Comparison of ENCODE assay signal across 37 cellular contexts in the genomic region with DNA sequence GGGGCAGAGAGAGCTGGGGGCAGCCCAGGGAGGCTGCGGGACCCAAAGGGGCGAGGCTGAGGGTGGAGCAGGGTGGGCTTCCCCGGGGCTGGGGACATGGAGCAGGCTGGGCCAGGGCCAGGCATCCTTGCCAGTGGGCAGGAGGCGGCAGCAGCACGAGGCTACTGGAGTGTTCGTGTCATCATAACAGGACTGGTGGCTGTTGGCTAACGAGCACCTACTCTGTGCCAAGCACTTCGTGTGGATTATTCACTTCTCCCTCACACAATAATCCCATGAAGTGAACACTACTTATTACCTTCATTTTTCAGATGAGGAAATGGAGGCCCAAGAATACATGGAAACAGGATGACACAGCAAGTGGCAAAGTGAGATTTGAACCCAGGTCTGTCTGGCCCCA. TPM values are rescaled to one million over a fixed set of nuclear protein-coding genes. Genes with fewer than 3 reads are reported as not detected.
"Had no signal": no experiment of that assay in that cellular context is flagged by ENCODE, and none has a peak within 500 bp of the region (broad histone marks: within the 10 kb centered on the region; RNA-seq: fewer than 3 reads in every experiment).

No MANE protein-coding gene starts in this region.

- H3K4me1 ChIP-seq: ascending aorta had no signal

- H3K36me3 ChIP-seq: ascending aorta, cardiac muscle cell had no signal

- H3K27me3 Mint-ChIP-seq: activated CD4-positive, alpha-beta T cell treated with anti-CD3 and anti-CD28 coated beads, Interleukin-2, amount 10 ng/mL, durations not matched to agents 7 days and 5 days; activated naive CD4-positive, alpha-beta T cell treated with anti-CD3 and anti-CD28 coated beads, Interleukin-2, amount 50 U/mL, for 24 hours; activated naive CD8-positive, alpha-beta T cell; activated naive CD8-positive, alpha-beta T cell treated with anti-CD3 and anti-CD28 coated beads, Interleukin-2, amount 50 U/mL, for 24 hours had no signal

- H3K4me3 ChIP-seq: ascending aorta, cardiac muscle cell had no signal

- H3K4me3 Mint-ChIP-seq: activated CD4-positive, alpha-beta memory T cell treated with anti-CD3 and anti-CD28 coated beads, Interleukin-2, amount 10 ng/mL, durations not matched to agents 7 days and 5 days; activated CD4-positive, alpha-beta T cell treated with anti-CD3 and anti-CD28 coated beads for 36 hours; activated CD4-positive, alpha-beta T cell treated with anti-CD3 and anti-CD28 coated beads, Interleukin-2, amount 10 ng/mL, durations not matched to agents 7 days and 5 days; activated CD8-positive, alpha-beta memory T cell treated with anti-CD3 and anti-CD28 coated beads, Interleukin-2, amount 10 ng/mL, durations not matched to agents 7 days and 5 days; activated CD8-positive, alpha-beta T cell treated with anti-CD3 and anti-CD28 coated beads, Interleukin-2, amount 10 ng/mL, durations not matched to agents 7 days and 5 days; activated naive CD4-positive, alpha-beta T cell treated with anti-CD3 and anti-CD28 coated beads, Interleukin-2, amount 10 ng/mL, durations not matched to agents 7 days and 5 days; activated naive CD4-positive, alpha-beta T cell treated with anti-CD3 and anti-CD28 coated beads, Interleukin-2, amount 50 U/mL, for 24 hours; activated naive CD8-positive, alpha-beta T cell; activated naive CD8-positive, alpha-beta T cell treated with anti-CD3 and anti-CD28 coated beads, Interleukin-2, amount 10 ng/mL, durations not matched to agents 7 days and 5 days; activated naive CD8-positive, alpha-beta T cell treated with anti-CD3 and anti-CD28 coated beads, Interleukin-2, amount 50 U/mL, for 24 hours; activated T-cell treated with anti-CD3 and anti-CD28 coated beads, Interleukin-2, amount 50 U/mL, for 24 hours; brain; central memory CD8-positive, alpha-beta T cell; T-helper 1 cell treated with Interleukin-12 subunit alpha and Interleukin-12 subunit beta and Interleukin-4 antibody, amounts not matched to agents 30 μg/mL and 1 μg/mL, for 36 hours; T-helper 2 cell treated with Interferon-gamma antibody and Interleukin-4, amounts not matched to agents 5 μg/mL and 100 μg/mL, for 36 hours; WTC11 had no signal

- ATAC-seq: activated CD4-positive, alpha-beta T cell treated with anti-CD3 and anti-CD28 coated beads for 36 hours; activated CD4-positive, CD25-positive, alpha-beta regulatory T cell treated with anti-CD3 and anti-CD28 coated beads, Interleukin-2, amount 50 U/mL, for 24 hours; activated CD8-positive, alpha-beta memory T cell treated with anti-CD3 and anti-CD28 coated beads, Interleukin-2, amount 10 ng/mL, durations not matched to agents 7 days and 5 days; activated CD8-positive, alpha-beta T cell treated with anti-CD3 and anti-CD28 coated beads, Interleukin-2, amount 10 ng/mL, durations not matched to agents 7 days and 5 days; activated naive CD8-positive, alpha-beta T cell treated with anti-CD3 and anti-CD28 coated beads, Interleukin-2, amount 50 U/mL, for 24 hours; WTC11 had no signal

- H3K9me3 ChIP-seq: ascending aorta had no signal

- H3K27ac Mint-ChIP-seq: activated CD4-positive, alpha-beta memory T cell treated with anti-CD3 and anti-CD28 coated beads, Interleukin-2, amount 10 ng/mL, durations not matched to agents 7 days and 5 days; activated CD4-positive, alpha-beta T cell treated with anti-CD3 and anti-CD28 coated beads for 36 hours; activated CD4-positive, alpha-beta T cell treated with anti-CD3 and anti-CD28 coated beads, Interleukin-2, amount 10 ng/mL, durations not matched to agents 7 days and 5 days; activated CD8-positive, alpha-beta memory T cell treated with anti-CD3 and anti-CD28 coated beads, Interleukin-2, amount 10 ng/mL, durations not matched to agents 7 days and 5 days; activated CD8-positive, alpha-beta T cell treated with anti-CD3 and anti-CD28 coated beads, Interleukin-2, amount 10 ng/mL, durations not matched to agents 7 days and 5 days; activated naive CD4-positive, alpha-beta T cell treated with anti-CD3 and anti-CD28 coated beads, Interleukin-2, amount 10 ng/mL, durations not matched to agents 7 days and 5 days; activated naive CD4-positive, alpha-beta T cell treated with anti-CD3 and anti-CD28 coated beads, Interleukin-2, amount 50 U/mL, for 24 hours; activated naive CD8-positive, alpha-beta T cell; activated naive CD8-positive, alpha-beta T cell treated with anti-CD3 and anti-CD28 coated beads, Interleukin-2, amount 10 ng/mL, durations not matched to agents 7 days and 5 days; activated naive CD8-positive, alpha-beta T cell treated with anti-CD3 and anti-CD28 coated beads, Interleukin-2, amount 50 U/mL, for 24 hours; activated T-cell treated with anti-CD3 and anti-CD28 coated beads, Interleukin-2, amount 50 U/mL, for 24 hours; activated T-helper 2 cell treated with anti-CD3 and anti-CD28 coated beads, Interferon-gamma antibody, Interleukin-2, Interleukin-4, amounts not matched to agents 10 μg/mL and 5 μg/mL and 100 μg/mL, durations not matched to agents 14 hours and 24 hours and 36 hours; T-helper 1 cell treated with Interleukin-12 subunit alpha and Interleukin-12 subunit beta and Interleukin-4 antibody, amounts not matched to agents 30 μg/mL and 1 μg/mL, for 36 hours; T-helper 2 cell treated with Interferon-gamma antibody and Interleukin-4, amounts not matched to agents 5 μg/mL and 100 μg/mL, for 36 hours; WTC11 had no signal

- H3K4me1 Mint-ChIP-seq: activated CD4-positive, alpha-beta memory T cell treated with anti-CD3 and anti-CD28 coated beads, Interleukin-2, amount 10 ng/mL, durations not matched to agents 7 days and 5 days; activated CD4-positive, alpha-beta T cell treated with anti-CD3 and anti-CD28 coated beads for 36 hours; activated CD4-positive, alpha-beta T cell treated with anti-CD3 and anti-CD28 coated beads, Interleukin-2, amount 10 ng/mL, durations not matched to agents 7 days and 5 days; activated CD8-positive, alpha-beta memory T cell treated with anti-CD3 and anti-CD28 coated beads, Interleukin-2, amount 10 ng/mL, durations not matched to agents 7 days and 5 days; activated naive CD4-positive, alpha-beta T cell treated with anti-CD3 and anti-CD28 coated beads, Interleukin-2, amount 10 ng/mL, durations not matched to agents 7 days and 5 days; activated naive CD4-positive, alpha-beta T cell treated with anti-CD3 and anti-CD28 coated beads, Interleukin-2, amount 50 U/mL, for 24 hours; activated naive CD8-positive, alpha-beta T cell treated with anti-CD3 and anti-CD28 coated beads, Interleukin-2, amount 10 ng/mL, durations not matched to agents 7 days and 5 days; activated naive CD8-positive, alpha-beta T cell treated with anti-CD3 and anti-CD28 coated beads, Interleukin-2, amount 50 U/mL, for 24 hours; brain; central memory CD8-positive, alpha-beta T cell had no signal

- H3K27me3 ChIP-seq: ascending aorta, cardiac muscle cell had no signal

- H3K27ac ChIP-seq: ascending aorta, cardiac muscle cell, WERI-Rb-1 had no signal

- DNase-seq: activated CD4-positive, alpha-beta memory T cell treated with anti-CD3 and anti-CD28 coated beads, Interleukin-2, amount 10 ng/mL, durations not matched to agents 7 days and 5 days; activated CD4-positive, alpha-beta T cell treated with anti-CD3 and anti-CD28 coated beads for 1 hour; activated CD4-positive, alpha-beta T cell treated with anti-CD3 and anti-CD28 coated beads for 36 hours; activated CD4-positive, alpha-beta T cell treated with anti-CD3 and anti-CD28 coated beads for 48 hours; activated CD4-positive, alpha-beta T cell treated with anti-CD3 and anti-CD28 coated beads, Interleukin-2, amount 10 ng/mL, durations not matched to agents 7 days and 5 days; activated CD4-positive, alpha-beta T cell treated with anti-CD3 and anti-CD28 coated beads, Interleukin-2, amount 50 U/mL, for 48 hours; activated CD4-positive, CD25-positive, alpha-beta regulatory T cell; activated CD8-positive, alpha-beta memory T cell treated with anti-CD3 and anti-CD28 coated beads for 24 hours; activated CD8-positive, alpha-beta memory T cell treated with anti-CD3 and anti-CD28 coated beads, Interleukin-2, amount 10 ng/mL, durations not matched to agents 7 days and 5 days; activated CD8-positive, alpha-beta memory T cell treated with anti-CD3 and anti-CD28 coated beads, Interleukin-2, amount 50 U/mL, for 48 hours; activated CD8-positive, alpha-beta T cell treated with anti-CD3 and anti-CD28 coated beads, Interleukin-2, amount 10 ng/mL, durations not matched to agents 7 days and 5 days; activated effector memory CD4-positive, alpha-beta T cell treated with Interleukin-2 at 50 U/mL for 16 hours; activated gamma-delta T cell; activated naive CD4-positive, alpha-beta T cell treated with anti-CD3 and anti-CD28 coated beads, Interleukin-2, amount 10 ng/mL, durations not matched to agents 7 days and 5 days; activated naive CD4-positive, alpha-beta T cell treated with Interleukin-2 at 50 U/mL for 16 hours; activated naive CD8-positive, alpha-beta T cell treated with anti-CD3 and anti-CD28 coated beads, Interleukin-2, amount 10 ng/mL, durations not matched to agents 7 days and 5 days; activated naive CD8-positive, alpha-beta T cell treated with anti-CD3 and anti-CD28 coated beads, Interleukin-2, amount 50 U/mL, for 24 hours; activated T-cell treated with anti-CD3 and anti-CD28 coated beads, Interleukin-2, amount 50 U/mL, for 24 hours; activated T-cell treated with anti-CD3 and anti-CD28 coated beads, Interleukin-2, amount 50 U/mL, for 48 hours; amygdala; anterior cingulate cortex; T-helper 1 cell; T-helper 2 cell; T-helper 9 cell; WERI-Rb-1 had no signal

- H3K9me3 Mint-ChIP-seq: activated CD4-positive, alpha-beta memory T cell treated with anti-CD3 and anti-CD28 coated beads, Interleukin-2, amount 10 ng/mL, durations not matched to agents 7 days and 5 days; activated CD4-positive, alpha-beta T cell treated with anti-CD3 and anti-CD28 coated beads, Interleukin-2, amount 10 ng/mL, durations not matched to agents 7 days and 5 days; activated naive CD4-positive, alpha-beta T cell treated with anti-CD3 and anti-CD28 coated beads, Interleukin-2, amount 10 ng/mL, durations not matched to agents 7 days and 5 days; activated naive CD4-positive, alpha-beta T cell treated with anti-CD3 and anti-CD28 coated beads, Interleukin-2, amount 50 U/mL, for 24 hours; activated naive CD8-positive, alpha-beta T cell treated with anti-CD3 and anti-CD28 coated beads, Interleukin-2, amount 10 ng/mL, durations not matched to agents 7 days and 5 days; activated naive CD8-positive, alpha-beta T cell treated with anti-CD3 and anti-CD28 coated beads, Interleukin-2, amount 50 U/mL, for 24 hours; activated T-cell treated with anti-CD3 and anti-CD28 coated beads, Interleukin-2, amount 50 U/mL, for 24 hours; activated T-helper 2 cell treated with anti-CD3 and anti-CD28 coated beads, Interferon-gamma antibody, Interleukin-2, Interleukin-4, amounts not matched to agents 10 μg/mL and 5 μg/mL and 100 μg/mL, durations not matched to agents 14 hours and 24 hours and 36 hours; brain; central memory CD8-positive, alpha-beta T cell; T-helper 1 cell treated with Interleukin-12 subunit alpha and Interleukin-12 subunit beta and Interleukin-4 antibody, amounts not matched to agents 30 μg/mL and 1 μg/mL, for 36 hours; T-helper 2 cell treated with Interferon-gamma antibody and Interleukin-4, amounts not matched to agents 5 μg/mL and 100 μg/mL, for 36 hours; WTC11 had no signal

- H3K36me3 Mint-ChIP-seq: activated CD8-positive, alpha-beta memory T cell treated with anti-CD3 and anti-CD28 coated beads, Interleukin-2, amount 10 ng/mL, durations not matched to agents 7 days and 5 days; activated naive CD4-positive, alpha-beta T cell treated with anti-CD3 and anti-CD28 coated beads, Interleukin-2, amount 10 ng/mL, durations not matched to agents 7 days and 5 days; activated naive CD4-positive, alpha-beta T cell treated with anti-CD3 and anti-CD28 coated beads, Interleukin-2, amount 50 U/mL, for 24 hours; activated naive CD8-positive, alpha-beta T cell; activated naive CD8-positive, alpha-beta T cell treated with anti-CD3 and anti-CD28 coated beads, Interleukin-2, amount 10 ng/mL, durations not matched to agents 7 days and 5 days; brain had no signal

RNA-seq across cellular contexts. Expression of gene GRM4, which starts 41.7 kb away (rescaled TPM):
- total RNA-seq: activated CD4-positive, alpha-beta memory T cell treated with anti-CD3 and anti-CD28 coated beads, Interleukin-2, amount 10 ng/mL, durations not matched to agents 7 days and 5 days; activated CD4-positive, alpha-beta T cell treated with anti-CD3 and anti-CD28 coated beads, Interleukin-2, amount 10 ng/mL, durations not matched to agents 7 days and 5 days; activated CD8-positive, alpha-beta memory T cell treated with anti-CD3 and anti-CD28 coated beads, Interleukin-2, amount 10 ng/mL, durations not matched to agents 7 days and 5 days; activated CD8-positive, alpha-beta T cell treated with anti-CD3 and anti-CD28 coated beads, Interleukin-2, amount 10 ng/mL, durations not matched to agents 7 days and 5 days; activated T-helper 2 cell treated with anti-CD3 and anti-CD28 coated beads, Interferon-gamma antibody, Interleukin-2, Interleukin-4, amounts not matched to agents 10 μg/mL and 5 μg/mL and 100 μg/mL, durations not matched to agents 14 hours and 24 hours and 36 hours; ascending aorta; bronchial epithelial cell had no signal
